In the genomic region with DNA sequence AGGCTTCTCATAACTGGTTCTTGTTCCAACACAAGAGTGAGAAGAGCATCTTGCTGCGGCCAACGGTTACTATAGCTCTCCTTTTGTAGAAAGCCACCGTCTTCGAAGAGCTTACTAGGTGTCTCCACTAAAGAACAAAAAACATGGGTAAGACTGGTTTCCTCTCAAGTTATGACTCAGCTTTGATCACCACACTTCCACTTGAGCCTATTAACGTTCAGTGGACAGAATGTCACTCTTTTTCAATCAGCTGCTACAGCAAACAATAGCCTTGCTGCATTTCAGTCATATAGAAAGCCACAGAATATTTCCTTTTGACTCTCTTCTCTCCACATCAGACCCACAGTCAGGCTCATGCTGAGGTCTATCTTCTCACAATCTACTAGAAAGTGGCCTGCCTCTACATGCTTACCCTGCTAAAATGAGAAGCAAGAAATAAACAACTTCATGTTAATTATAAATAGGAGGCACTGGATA, we compare ENCODE assay signal across 10 cellular contexts.
DNase-seq lines count a peak whose midpoint lies in the region; ATAC-seq, FAIRE-seq and TF ChIP-seq lines count a peak whose summit lies in the region.
"Had no signal": no experiment of that assay in that cellular context is flagged by ENCODE, and none has a peak within 500 bp of the region (broad histone marks: within the 10 kb centered on the region; RNA-seq: fewer than 3 reads in every experiment).

No MANE protein-coding gene starts in this region.

- dilution Hi-C loops in keratinocyte (cut with MboI; ENCODE audit: extremely low pct_ligation_motif_present, low sequenced_read_pairs), result no loop called here

- TF ChIP-seq CTCF in PC-3 (conservative IDR thresholded peaks at IDR 0.05; ENCODE audit: low read depth, low read length) (no peak), keratinocyte (optimal IDR thresholded peaks at IDR 0.05 in 1 of 3, IDR thresholded peaks at IDR 0.05 in 1 of 3, conservative IDR thresholded peaks at IDR 0.05 in 1 of 3; ENCODE audit: extremely low read depth in 1 of 3, insufficient read depth in 2 of 3, low read length in 3 of 3) (no peak)

- DNase-seq in NCI-H510A treated with DMSO at 0.1 percent for 48 hours (lab: John Stamatoyannopoulos, UW) (peak; percentile 9), NCI-H510A (lab: John Stamatoyannopoulos, UW) (no peak), PC-3 (peak; percentile 41), keratinocyte (ENCODE audit: low read depth, low spot score) (no peak), NCI-H2196 treated with DMSO at 0.1 percent for 48 hours (lab: John Stamatoyannopoulos, UW; ENCODE audit: unreplicated experiment) (no peak), NCI-H2227 (lab: John Stamatoyannopoulos, UW; ENCODE audit: unreplicated experiment) (no peak), HAP-1 (ENCODE audit: low spot score in 2 of 2) (no peak)

- H2AFZ ChIP-seq in PC-3 (ENCODE audit: low read length), result no peak overlapping the region
- peak overlapping the region; percentile 4 for H2AFZ ChIP-seq in keratinocyte (ENCODE audit: control insufficient read depth, low read length)

- ATAC-seq in HG02623 (IDR thresholded peaks at IDR 0.05; ENCODE audit: unreplicated experiment) (peak; percentile 87), PC-3 (peak; percentile 60)

- no peaks in the 10 kb centered on the region for H3K27me3 ChIP-seq in PC-3 (ENCODE audit: low read length)
- no peaks in the 10 kb centered on the region for H3K27me3 ChIP-seq in keratinocyte (ENCODE audit: control insufficient read depth, extremely low read depth, insufficient read depth, low read length)
- H3K27me3 ChIP-seq in HAP-1 (ENCODE audit: low read depth), result no peaks in the 10 kb centered on the region

- H4K20me1 ChIP-seq in PC-3 (ENCODE audit: low read length) (no peaks in the 10 kb centered on the region), keratinocyte (ENCODE audit: control insufficient read depth, extremely low read depth, insufficient read depth, low read length) (no peaks in the 10 kb centered on the region)

- no peak overlapping the region for H3K27ac ChIP-seq in PC-3 (ENCODE audit: low read length)
- no peak overlapping the region for H3K27ac ChIP-seq in keratinocyte (ENCODE audit: control insufficient read depth, insufficient read depth, low read length)
- H3K27ac ChIP-seq: SK-N-MC had no signal

- in situ Hi-C loops in HAP-1 (cut with MboI; ENCODE audit: low sequenced_read_pairs), result no loop called here

- no peaks in the 10 kb centered on the region for H3K9me3 ChIP-seq in PC-3 (ENCODE audit: low read length)
- no peaks in the 10 kb centered on the region for H3K9me3 ChIP-seq in keratinocyte (ENCODE audit: control insufficient read depth, low read depth, low read length)
- H3K9me3 ChIP-seq in HAP-1, result no peaks in the 10 kb centered on the region

- intact Hi-C loops in PC-3 (cut with micrococcal nuclease), result no loop called here

- peaks cover 6% of the 10 kb centered on the region for H3K4me1 ChIP-seq in PC-3 (ENCODE audit: insufficient read depth, low read length)
- peaks cover 18% of the 10 kb centered on the region for H3K4me1 ChIP-seq in keratinocyte (ENCODE audit: control insufficient read depth, extremely low read depth, insufficient read depth, low read length)
- peaks cover 7% of the 10 kb centered on the region for H3K4me1 ChIP-seq in HAP-1

- H3K4me3 ChIP-seq in PC-3 (ENCODE audit: low read length) (no peak overlapping the region), keratinocyte (ENCODE audit: control insufficient read depth in 2 of 3, extremely low read depth in 1 of 3, insufficient read depth in 2 of 3, low read depth in 1 of 3, low read length in 3 of 3) (no peak overlapping the region), HAP-1 (no peak overlapping the region)
- H3K4me3 ChIP-seq: SK-N-MC had no signal

- BruUV-seq in PC-3 (replicated peaks; lab: Mats Ljungman, UMichigan), result no TSS peak

- H3F3A ChIP-seq in PC-3 (ENCODE audit: low read length, unreplicated experiment), result no peaks in the 10 kb centered on the region

- H3K4me2 ChIP-seq in PC-3 (ENCODE audit: low read length), result no peak overlapping the region
- H3K4me2 ChIP-seq in keratinocyte (ENCODE audit: control insufficient read depth, extremely low read depth, insufficient read depth, low read depth, low read length), result no peak overlapping the region

- H3K9ac ChIP-seq in PC-3 (ENCODE audit: low read length) (no peak overlapping the region), keratinocyte (ENCODE audit: control insufficient read depth, extremely low read depth, insufficient read depth, low read length) (no peak overlapping the region)

- H3K9me1 ChIP-seq in keratinocyte (ENCODE audit: control insufficient read depth, extremely low read depth, insufficient read depth, low read length), result no peaks in the 10 kb centered on the region

- POLR2A ChIA-PET in PC-3 (lab: Charles Lee; ENCODE audit: unreplicated experiment), result no interaction called here

- no peaks in the 10 kb centered on the region for H3K79me2 ChIP-seq in PC-3 (ENCODE audit: low read length)
- no peaks in the 10 kb centered on the region for H3K79me2 ChIP-seq in keratinocyte (ENCODE audit: control insufficient read depth, insufficient read depth, low read length)

- FAIRE-seq in keratinocyte (lab: Jason Lieb, UNC), result peak; percentile 81
- FAIRE-seq: A204.1 had no signal

- H3K36me3 ChIP-seq in PC-3 (ENCODE audit: low read depth, low read length), result no peaks in the 10 kb centered on the region
- no peaks in the 10 kb centered on the region for H3K36me3 ChIP-seq in keratinocyte (ENCODE audit: control insufficient read depth in 2 of 2, extremely low read depth in 1 of 2, insufficient read depth in 2 of 2, low read length in 2 of 2)
- no peaks in the 10 kb centered on the region for H3K36me3 ChIP-seq in HAP-1 (replicated peaks)

- CTCF ChIA-PET in PC-3 (lab: Charles Lee), result no interaction called here

- H3K9me2 ChIP-seq in PC-3 (replicated peaks; ENCODE audit: low read length), result no peaks in the 10 kb centered on the region

Comparison
In these comparisons a context has a peak if more than half of its experiments do, and no peak if none do; other contexts are left out.
1. DNase-seq: peak in NCI-H510A treated with DMSO at 0.1 percent for 48 hours (single experiment) and PC-3 (single experiment); none in NCI-H510A (single experiment), keratinocyte (single experiment), NCI-H2196 treated with DMSO at 0.1 percent for 48 hours (single experiment), NCI-H2227 (single experiment) and HAP-1 (0 of 2).